ENCODE assay signal across 15 cellular contexts in the genomic region with DNA sequence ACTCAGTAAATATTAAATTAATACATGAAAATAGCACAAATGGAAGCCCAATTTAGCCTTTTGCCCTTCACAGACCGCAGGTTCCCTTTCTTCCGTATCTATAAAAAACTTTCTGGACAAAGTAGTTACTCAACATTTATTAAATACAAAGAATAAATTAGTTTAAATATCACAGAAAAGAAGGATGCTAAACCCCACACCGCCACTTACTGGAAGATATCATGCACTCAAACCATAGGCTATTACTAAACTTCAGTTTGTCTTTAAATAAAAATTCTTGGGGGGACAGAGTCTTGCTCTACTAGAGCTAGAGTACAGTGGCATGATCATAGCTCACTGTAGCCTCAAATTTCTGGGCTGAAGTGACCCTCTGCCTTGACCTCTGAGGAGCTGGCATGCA.
"Had no signal": no experiment of that assay in that cellular context is flagged by ENCODE, and none has a peak within 500 bp of the region (broad histone marks: within the 10 kb centered on the region; RNA-seq: fewer than 3 reads in every experiment).

No MANE protein-coding gene starts in this region.

- H3K79me2 ChIP-seq: hepatocyte had no signal

- H3K4me2 ChIP-seq: hepatocyte had no signal

- H3K27me3 ChIP-seq: hepatocyte, left lung, right atrium auricular region, tibial nerve, uterus had no signal

- H3K27ac ChIP-seq: hepatocyte, left lung, right atrium auricular region, skin epidermis, tibial nerve, uterus had no signal

- DNase-seq: activated CD4-positive, alpha-beta T cell treated with anti-CD3 and anti-CD28 coated beads, Interleukin-2, amount 50 U/mL, for 1 hour; activated CD8-positive, alpha-beta memory T cell treated with anti-CD3 and anti-CD28 coated beads for 24 hours; activated gamma-delta T cell treated with Interleukin-2 at 50 U/mL for 16 hours; amygdala; effector memory CD4-positive, alpha-beta T cell; left lung; nucleus accumbens; stimulated activated CD4-positive, alpha-beta T cell treated with anti-CD3 and anti-CD28 coated beads, Interleukin-4, amount 100 ng/mL, for 24 hours; stimulated activated naive CD4-positive, alpha-beta T cell; substantia nigra; uterus had no signal

- H2AFZ ChIP-seq: hepatocyte had no signal

- H3K4me3 ChIP-seq: hepatocyte, left lung, right atrium auricular region, skin epidermis, tibial nerve, uterus had no signal

- H3K36me3 ChIP-seq: left lung, right atrium auricular region, tibial nerve, uterus had no signal

- H3K4me1 ChIP-seq: left lung, uterus had no signal

- H3K9me3 ChIP-seq: left lung, right atrium auricular region, tibial nerve, uterus had no signal
